In genomic region chr3:43423634-43424033, GRCh38 we compare ENCODE assay signal across 21 cellular contexts.
"Had no signal": no experiment of that assay in that cellular context is flagged by ENCODE, and none has a peak within 500 bp of the region (broad histone marks: within the 10 kb centered on the region; RNA-seq: fewer than 3 reads in every experiment).

No MANE protein-coding gene starts in this region.

- H3K36me3 ChIP-seq: brain microvascular endothelial cell, prostate gland, transverse colon, WERI-Rb-1 had no signal

- H3K27me3 ChIP-seq: brain microvascular endothelial cell, esophagus squamous epithelium, transverse colon had no signal

- DNase-seq: activated CD4-positive, alpha-beta T cell treated with anti-CD3 and anti-CD28 coated beads, Interleukin-2, amount 10 ng/mL, durations not matched to agents 7 days and 5 days; activated CD4-positive, CD25-positive, alpha-beta regulatory T cell treated with anti-CD3 and anti-CD28 coated beads, Interleukin-2, amount 50 U/mL, for 72 hours; activated CD8-positive, alpha-beta memory T cell treated with anti-CD3 and anti-CD28 coated beads, Interleukin-2, amount 10 ng/mL, durations not matched to agents 7 days and 5 days; activated CD8-positive, alpha-beta T cell treated with anti-CD3 and anti-CD28 coated beads for 36 hours; activated effector memory CD4-positive, alpha-beta T cell treated with anti-CD3 and anti-CD28 coated beads, Interleukin-2, amount 50 U/mL, for 16 hours; activated naive CD4-positive, alpha-beta T cell treated with anti-CD3 and anti-CD28 coated beads, Interleukin-2, amount 10 ng/mL, durations not matched to agents 7 days and 5 days; activated naive CD8-positive, alpha-beta T cell treated with anti-CD3 and anti-CD28 coated beads, Interleukin-2, amount 50 U/mL, for 24 hours; activated T-cell treated with anti-CD3 and anti-CD28 coated beads for 4 hours; esophagus squamous epithelium; midbrain; natural killer cell; stimulated activated CD4-positive, alpha-beta T cell treated with anti-CD3 and anti-CD28 coated beads, Interleukin-4, amount 100 ng/mL, for 1 hour; stimulated activated naive CD8-positive, alpha-beta T cell treated with anti-CD3 and anti-CD28 coated beads, Interleukin-15, Interleukin-2, amounts not matched to agents 100 U/mL and 50 U/mL, for 24 hours; T-cell; WERI-Rb-1 had no signal

- H3K27me3 Mint-ChIP-seq: activated CD4-positive, alpha-beta T cell treated with anti-CD3 and anti-CD28 coated beads, Interleukin-2, amount 10 ng/mL, durations not matched to agents 7 days and 5 days; activated CD8-positive, alpha-beta memory T cell treated with anti-CD3 and anti-CD28 coated beads, Interleukin-2, amount 10 ng/mL, durations not matched to agents 7 days and 5 days; activated CD8-positive, alpha-beta T cell treated with anti-CD3 and anti-CD28 coated beads for 36 hours; activated naive CD4-positive, alpha-beta T cell treated with anti-CD3 and anti-CD28 coated beads, Interleukin-2, amount 10 ng/mL, durations not matched to agents 7 days and 5 days; activated naive CD8-positive, alpha-beta T cell treated with anti-CD3 and anti-CD28 coated beads, Interleukin-2, amount 50 U/mL, for 24 hours; T-cell had no signal

- H3K27ac Mint-ChIP-seq: activated CD4-positive, alpha-beta T cell treated with anti-CD3 and anti-CD28 coated beads, Interleukin-2, amount 10 ng/mL, durations not matched to agents 7 days and 5 days; activated CD8-positive, alpha-beta memory T cell treated with anti-CD3 and anti-CD28 coated beads, Interleukin-2, amount 10 ng/mL, durations not matched to agents 7 days and 5 days; activated CD8-positive, alpha-beta T cell treated with anti-CD3 and anti-CD28 coated beads for 36 hours; activated naive CD4-positive, alpha-beta T cell treated with anti-CD3 and anti-CD28 coated beads, Interleukin-2, amount 10 ng/mL, durations not matched to agents 7 days and 5 days; activated naive CD8-positive, alpha-beta T cell treated with anti-CD3 and anti-CD28 coated beads, Interleukin-2, amount 50 U/mL, for 24 hours; T-cell; T-helper 2 cell treated with Interferon-gamma antibody and Interleukin-4, amounts not matched to agents 5 μg/mL and 100 μg/mL, for 36 hours had no signal

- H3K9me3 ChIP-seq: prostate gland, transverse colon had no signal

- H3K4me3 ChIP-seq: coronary artery, esophagus squamous epithelium, prostate gland, transverse colon had no signal

- H3K4me3 Mint-ChIP-seq: activated CD4-positive, alpha-beta T cell treated with anti-CD3 and anti-CD28 coated beads, Interleukin-2, amount 10 ng/mL, durations not matched to agents 7 days and 5 days; activated CD8-positive, alpha-beta memory T cell treated with anti-CD3 and anti-CD28 coated beads, Interleukin-2, amount 10 ng/mL, durations not matched to agents 7 days and 5 days; activated CD8-positive, alpha-beta T cell treated with anti-CD3 and anti-CD28 coated beads for 36 hours; activated naive CD4-positive, alpha-beta T cell treated with anti-CD3 and anti-CD28 coated beads, Interleukin-2, amount 10 ng/mL, durations not matched to agents 7 days and 5 days; activated naive CD8-positive, alpha-beta T cell treated with anti-CD3 and anti-CD28 coated beads, Interleukin-2, amount 50 U/mL, for 24 hours; natural killer cell; T-cell; T-helper 2 cell treated with Interferon-gamma antibody and Interleukin-4, amounts not matched to agents 5 μg/mL and 100 μg/mL, for 36 hours had no signal

- ATAC-seq: activated CD8-positive, alpha-beta memory T cell treated with anti-CD3 and anti-CD28 coated beads, Interleukin-2, amount 10 ng/mL, durations not matched to agents 7 days and 5 days; activated CD8-positive, alpha-beta T cell treated with anti-CD3 and anti-CD28 coated beads for 36 hours; activated naive CD8-positive, alpha-beta T cell treated with anti-CD3 and anti-CD28 coated beads, Interleukin-2, amount 50 U/mL, for 24 hours; natural killer cell; sciatic nerve; stimulated activated naive CD8-positive, alpha-beta T cell treated with anti-CD3 and anti-CD28 coated beads, Interleukin-15, Interleukin-2, amounts not matched to agents 100 U/mL and 50 U/mL, for 24 hours; T-cell had no signal

- H3K36me3 Mint-ChIP-seq: natural killer cell had no signal

- H3K27ac ChIP-seq: brain microvascular endothelial cell, prostate gland, WERI-Rb-1 had no signal

- H3K4me1 Mint-ChIP-seq: activated CD4-positive, alpha-beta T cell treated with anti-CD3 and anti-CD28 coated beads, Interleukin-2, amount 10 ng/mL, durations not matched to agents 7 days and 5 days; activated CD8-positive, alpha-beta memory T cell treated with anti-CD3 and anti-CD28 coated beads, Interleukin-2, amount 10 ng/mL, durations not matched to agents 7 days and 5 days; activated naive CD4-positive, alpha-beta T cell treated with anti-CD3 and anti-CD28 coated beads, Interleukin-2, amount 10 ng/mL, durations not matched to agents 7 days and 5 days; activated naive CD8-positive, alpha-beta T cell treated with anti-CD3 and anti-CD28 coated beads, Interleukin-2, amount 50 U/mL, for 24 hours; T-cell had no signal
